ENCODE assay signal across 19 cellular contexts in genomic region chr1:13616234-13616633, GRCh38. TPM values are rescaled to one million over a fixed set of nuclear protein-coding genes. Genes with fewer than 3 reads are reported as not detected.
DNase-seq lines count a peak whose midpoint lies in the region; ATAC-seq and TF ChIP-seq lines count a peak whose summit lies in the region.
"Had no signal": no experiment of that assay in that cellular context is flagged by ENCODE, and none has a peak within 500 bp of the region (broad histone marks: within the 10 kb centered on the region; RNA-seq: fewer than 3 reads in every experiment).

No MANE protein-coding gene starts in this region.

- POLR2A ChIA-PET in OCI-LY7 (lab: Charles Lee): interaction anchor here (0.6 kb wide), 1 partner anchor 1082 kb away, joined by 5 read pairs; no protein-coding TSS in a partner anchor

- H3K27me3 ChIP-seq in esophagus squamous epithelium: no peaks in the 10 kb centered on the region
- H3K27me3 ChIP-seq in muscle layer of duodenum (ENCODE audit: low read depth, low read length): no peaks in the 10 kb centered on the region
- H3K27me3 ChIP-seq in stomach smooth muscle (ENCODE audit: control insufficient read depth in 1 of 2, insufficient read depth in 2 of 2, low read length in 2 of 2): no peaks in the 10 kb centered on the region

- H2AFZ ChIP-seq in OCI-LY7 (ENCODE audit: low read length): peak overlapping the region; percentile 42; the same call in 1 of the 2 replicates

- DNase-seq in OCI-LY7 (ENCODE audit: low spot score): no peak
- no peak for DNase-seq in esophagus squamous epithelium (lab: John Stamatoyannopoulos, UW)
- DNase-seq in activated CD8-positive, alpha-beta memory T cell treated with anti-CD3 and anti-CD28 coated beads for 24 hours: no peak
- DNase-seq in D341Med (ENCODE audit: low spot score): no peak
- DNase-seq: CD4-positive, alpha-beta T cell; DND-41; GF-D8; H7; Karpas-422; MM.1S; NCI-H1105 treated with DMSO at 0.1 percent for 48 hours; NCI-H187 treated with DMSO at 0.1 percent for 48 hours; NCI-H510A treated with DMSO at 0.1 percent for 48 hours had no signal

- H3K4me3 ChIP-seq in OCI-LY7 (ENCODE audit: low read depth, low read length, poor library complexity, severe bottlenecking) (no peak overlapping the region), esophagus squamous epithelium (no peak overlapping the region), muscle layer of duodenum (ENCODE audit: low read depth in 1 of 2, low read length in 2 of 2) (no peak overlapping the region), stomach smooth muscle (ENCODE audit: low read length in 2 of 2) (no peak overlapping the region)

- no peak overlapping the region for H3K9ac ChIP-seq in stomach smooth muscle (ENCODE audit: low read length in 2 of 2)

- no peaks in the 10 kb centered on the region for H3K4me1 ChIP-seq in OCI-LY7 (ENCODE audit: insufficient read depth, low read length, poor library complexity, severe bottlenecking)
- H3K4me1 ChIP-seq in esophagus squamous epithelium: peaks cover 21 to 42% (median 24%) of the 10 kb centered on the region in 3 donors
- H3K4me1 ChIP-seq in muscle layer of duodenum (ENCODE audit: control insufficient read depth in 1 of 2, insufficient read depth in 2 of 2, low read length in 2 of 2): peaks cover 3 to 5% of the 10 kb centered on the region in 2 donors
- H3K4me1 ChIP-seq in stomach smooth muscle (ENCODE audit: control insufficient read depth, insufficient read depth, low read length): peaks cover 21% of the 10 kb centered on the region

- no peak overlapping the region for H3K4me2 ChIP-seq in OCI-LY7 (ENCODE audit: low read length)

- no peaks in the 10 kb centered on the region for H3K9me2 ChIP-seq in OCI-LY7 (ENCODE audit: insufficient read depth, low read length)

- H3K36me3 ChIP-seq in OCI-LY7 (ENCODE audit: insufficient read depth, low read length): no peaks in the 10 kb centered on the region
- peaks cover 0 to 23% (median 0%) of the 10 kb centered on the region in 3 donors for H3K36me3 ChIP-seq in esophagus squamous epithelium
- peaks cover 7 to 17% of the 10 kb centered on the region in 2 donors for H3K36me3 ChIP-seq in muscle layer of duodenum (ENCODE audit: control insufficient read depth in 1 of 2, insufficient read depth in 2 of 2, low read length in 2 of 2)
- peaks cover 3 to 6% of the 10 kb centered on the region in 2 donors for H3K36me3 ChIP-seq in stomach smooth muscle (ENCODE audit: control insufficient read depth in 2 of 2, insufficient read depth in 2 of 2, low read length in 2 of 2)

- no peaks in the 10 kb centered on the region for H3K79me2 ChIP-seq in OCI-LY7 (ENCODE audit: insufficient read depth, low read depth, low read length)

- TF ChIP-seq CTCF in OCI-LY7 (conservative IDR thresholded peaks at IDR 0.05; ENCODE audit: low read length) (no peak), esophagus squamous epithelium (IDR thresholded peaks at IDR 0.05) (no peak)

- CTCF ChIA-PET in OCI-LY7 (lab: Charles Lee; ENCODE audit: unreplicated experiment): no interaction called here

- no peak for TF ChIP-seq POLR2A in esophagus squamous epithelium (IDR thresholded peaks at IDR 0.05)

- WGBS in esophagus squamous epithelium, 2 donors: 64 to 67% methylated on average over 5 of the region's 5 CpGs

- no TSS peak for BruUV-seq in OCI-LY7 (replicated peaks; lab: Mats Ljungman, UMichigan)

- intact Hi-C loops in OCI-LY7 (cut with micrococcal nuclease; ENCODE audit: unreplicated experiment) (no loop called here), esophagus squamous epithelium (cut with DNase I) (no loop called here)

- H4K20me1 ChIP-seq in OCI-LY7 (ENCODE audit: insufficient read depth, low read length): no peaks in the 10 kb centered on the region

- ATAC-seq in GM19397 (IDR thresholded peaks at IDR 0.05; ENCODE audit: unreplicated experiment): no peak
- no peak for ATAC-seq in GM19351 (IDR thresholded peaks at IDR 0.05; ENCODE audit: unreplicated experiment)
- ATAC-seq: HepG2 had no signal

- H3K27ac ChIP-seq in OCI-LY7 (ENCODE audit: low read depth, low read length, poor library complexity, severe bottlenecking) (no peak overlapping the region), esophagus squamous epithelium (peak overlapping the region; percentile 74 to 88 (median 80)), muscle layer of duodenum (ENCODE audit: low read length) (peak overlapping the region; percentile 67), stomach smooth muscle (ENCODE audit: low read length) (peak overlapping the region; percentile 37)

- no peaks in the 10 kb centered on the region for H3K9me3 ChIP-seq in OCI-LY7 (ENCODE audit: low read length)
- no peaks in the 10 kb centered on the region for H3K9me3 ChIP-seq in esophagus squamous epithelium
- H3K9me3 ChIP-seq in muscle layer of duodenum (ENCODE audit: control insufficient read depth in 1 of 2, low read length in 2 of 2): no peaks in the 10 kb centered on the region
- H3K9me3 ChIP-seq in stomach smooth muscle (ENCODE audit: control insufficient read depth in 2 of 2, low read length in 2 of 2): no peaks in the 10 kb centered on the region

RNA-seq across cellular contexts. Expression of gene PDPN, which starts 32.6 kb away (rescaled TPM):
- not detected in 2 replicates for total RNA-seq in OCI-LY7 (2014; rRNA removed; shearing (Covaris generic))
- not detected in 2 replicates for total RNA-seq in OCI-LY7 (2022)
- total RNA-seq in esophagus squamous epithelium: 10 to 100 TPM in 3 of 4 donors, 1 to 10 TPM in 1; 4.5 to 24.2 (median 17.6) TPM
- total RNA-seq: CD4-positive, alpha-beta T cell; HepG2; SK-MEL-5 had no signal

Comparison
In these comparisons a context has a peak if more than half of its experiments do, and no peak if none do; other contexts are left out.
1. RNA of gene PDPN, which starts 32.6 kb away (total RNA-seq): 4.5 to 24.2 TPM in esophagus squamous epithelium; not detected in OCI-LY7; every median in the first group is over 4 times any median in the second.